Comparison of ENCODE assay signal across 16 cellular contexts in genomic region chr1:94905207-94905606, GRCh38.
"Had no signal": no experiment of that assay in that cellular context is flagged by ENCODE, and none has a peak within 500 bp of the region (broad histone marks: within the 10 kb centered on the region; RNA-seq: fewer than 3 reads in every experiment).

No MANE protein-coding gene starts in this region.

- H3K9me3 ChIP-seq: mucosa of descending colon, neutrophil, tibial nerve had no signal

- H3K27me3 ChIP-seq: foreskin keratinocyte, neutrophil, tibial nerve had no signal

- H3K36me3 ChIP-seq: neutrophil had no signal

- H3K4me3 Mint-ChIP-seq: dendritic cell treated with granulocyte-macrophage colony-stimulating factor and Interleukin-4, amounts not matched to agents 40 ng/mL and 50 ng/mL, for 4 days; naive thymus-derived CD8-positive, alpha-beta T cell; stimulated activated memory B cell treated with anti-CD40 and anti-IgM and Interleukin-4, amounts not matched to agents 10 μg/mL and 1 μg/mL and 100 μg/mL, for 72 hours; stimulated activated naive CD8-positive, alpha-beta T cell treated with anti-CD3 and anti-CD28 coated beads, Interleukin-15, Interleukin-2, amounts not matched to agents 100 ng/mL and 50 ng/mL, for 24 hours had no signal

- H3K27ac Mint-ChIP-seq: dendritic cell treated with granulocyte-macrophage colony-stimulating factor and Interleukin-4, amounts not matched to agents 40 ng/mL and 50 ng/mL, for 4 days; stimulated activated memory B cell treated with anti-CD40 and anti-IgM and Interleukin-4, amounts not matched to agents 10 μg/mL and 1 μg/mL and 100 μg/mL, for 72 hours; stimulated activated naive CD8-positive, alpha-beta T cell treated with anti-CD3 and anti-CD28 coated beads, Interleukin-15, Interleukin-2, amounts not matched to agents 100 ng/mL and 50 ng/mL, for 24 hours had no signal

- H3K4me1 Mint-ChIP-seq: stimulated activated memory B cell treated with anti-CD40 and anti-IgM and Interleukin-4, amounts not matched to agents 10 μg/mL and 1 μg/mL and 100 μg/mL, for 72 hours had no signal

- H3K4me3 ChIP-seq: mucosa of descending colon, tibial nerve had no signal

- H3K27me3 Mint-ChIP-seq: dendritic cell treated with granulocyte-macrophage colony-stimulating factor and Interleukin-4, amounts not matched to agents 40 ng/mL and 50 ng/mL, for 4 days; stimulated activated naive CD8-positive, alpha-beta T cell treated with anti-CD3 and anti-CD28 coated beads, Interleukin-15, Interleukin-2, amounts not matched to agents 100 ng/mL and 50 ng/mL, for 24 hours had no signal

- H3K36me3 Mint-ChIP-seq: stimulated activated memory B cell treated with anti-CD40 and anti-IgM and Interleukin-4, amounts not matched to agents 10 μg/mL and 1 μg/mL and 100 μg/mL, for 72 hours had no signal

- DNase-seq: cerebellar nuclear complex; erythroblast; foreskin keratinocyte; kidney; left cardiac atrium; left ventricle myocardium superior; mucosa of descending colon; naive thymus-derived CD8-positive, alpha-beta T cell; right cardiac atrium; stimulated activated CD4-positive, alpha-beta T cell treated with anti-CD3 and anti-CD28 coated beads, Interleukin-4, amount 100 ng/mL, for 1 hour; stimulated activated CD8-positive, alpha-beta memory T cell treated with anti-CD3 and anti-CD28 coated beads, Interleukin-4, amount 100 ng/mL, for 48 hours had no signal

- H3K9me3 Mint-ChIP-seq: dendritic cell treated with granulocyte-macrophage colony-stimulating factor and Interleukin-4, amounts not matched to agents 40 ng/mL and 50 ng/mL, for 4 days; naive thymus-derived CD8-positive, alpha-beta T cell; stimulated activated memory B cell treated with anti-CD40 and anti-IgM and Interleukin-4, amounts not matched to agents 10 μg/mL and 1 μg/mL and 100 μg/mL, for 72 hours; stimulated activated naive CD8-positive, alpha-beta T cell treated with anti-CD3 and anti-CD28 coated beads, Interleukin-15, Interleukin-2, amounts not matched to agents 100 ng/mL and 50 ng/mL, for 24 hours had no signal

- ATAC-seq: foreskin keratinocyte; left cardiac atrium; left ventricle myocardium superior; mucosa of descending colon; naive thymus-derived CD8-positive, alpha-beta T cell; right cardiac atrium; stimulated activated memory B cell treated with anti-CD40 and anti-IgM and Interleukin-4, amounts not matched to agents 10 μg/mL and 1 μg/mL and 100 μg/mL, for 72 hours had no signal

- H3K27ac ChIP-seq: foreskin keratinocyte, neutrophil, tibial nerve had no signal
